ENCODE assay signal across 8 cellular contexts in the genomic region with DNA sequence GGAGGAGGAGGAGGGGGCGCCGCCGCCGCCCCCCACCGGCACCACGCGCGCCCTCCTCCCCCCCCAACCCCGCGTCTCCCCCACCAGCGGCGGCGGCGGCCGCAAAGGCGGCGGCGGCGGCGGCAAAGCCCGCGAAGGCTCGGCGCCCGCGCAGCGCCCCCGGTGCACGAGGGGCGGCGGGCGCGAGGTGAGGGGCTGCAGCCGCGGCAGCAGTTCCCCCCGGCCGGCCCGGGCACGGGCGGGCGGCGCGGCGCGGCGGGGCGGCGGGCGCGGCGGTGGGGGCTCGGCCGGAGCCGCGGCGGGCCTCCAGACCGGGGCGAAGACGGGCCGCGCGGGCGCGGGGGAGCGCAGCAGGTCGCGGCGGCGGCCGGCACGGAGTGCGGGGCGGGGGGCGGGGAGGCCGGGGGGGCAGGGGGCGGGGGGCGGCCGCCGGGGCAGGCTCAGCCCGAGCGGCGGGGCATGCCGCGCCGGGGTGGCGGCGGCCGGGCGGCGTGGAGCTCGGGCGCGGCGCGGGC. TPM values are rescaled to one million over a fixed set of nuclear protein-coding genes. Genes with fewer than 3 reads are reported as not detected.
DNase-seq lines count a peak whose midpoint lies in the region; ATAC-seq lines count a peak whose summit lies in the region.

No MANE protein-coding gene starts in this region.

- H3K4me3 Mint-ChIP-seq in activated T-cell treated with anti-CD3 and anti-CD28 coated beads, Interleukin-2, amount 50 U/mL, for 4 hours: peak overlapping the region; percentile 85
- H3K4me3 Mint-ChIP-seq in activated CD8-positive, alpha-beta T cell treated with anti-CD3 and anti-CD28 coated beads, Interleukin-2, amount 10 ng/mL, durations not matched to agents 7 days and 5 days: peak overlapping the region; percentile 87

- H3K27ac Mint-ChIP-seq in activated CD8-positive, alpha-beta T cell treated with anti-CD3 and anti-CD28 coated beads, Interleukin-2, amount 10 ng/mL, durations not matched to agents 7 days and 5 days: peak overlapping the region; percentile 91

- H3K4me1 ChIP-seq in iPS-20b (ENCODE audit: insufficient read depth, low read length): peaks cover 42% of the 10 kb centered on the region
- H3K4me1 ChIP-seq in thymus (ENCODE audit: control insufficient read depth, insufficient read depth, low read length): peaks cover 36% of the 10 kb centered on the region

- no peak for DNase-seq in activated T-cell treated with anti-CD3 and anti-CD28 coated beads, Interleukin-2, amount 50 U/mL, for 4 hours
- DNase-seq in activated T-cell treated with anti-CD3 and anti-CD28 coated beads for 4 hours (no peak), EL (no peak), NCI-H774 (lab: John Stamatoyannopoulos, UW) (no peak), GM19240 (ENCODE audit: insufficient read length, low spot score) (no peak)
- no peak for DNase-seq in activated CD8-positive, alpha-beta T cell treated with anti-CD3 and anti-CD28 coated beads, Interleukin-2, amount 10 ng/mL, durations not matched to agents 7 days and 5 days

- H3K27me3 Mint-ChIP-seq in activated T-cell treated with anti-CD3 and anti-CD28 coated beads, Interleukin-2, amount 50 U/mL, for 4 hours (ENCODE audit: low read depth): no peaks in the 10 kb centered on the region
- no peaks in the 10 kb centered on the region for H3K27me3 Mint-ChIP-seq in activated CD8-positive, alpha-beta T cell treated with anti-CD3 and anti-CD28 coated beads, Interleukin-2, amount 10 ng/mL, durations not matched to agents 7 days and 5 days (ENCODE audit: low read depth)

- no peaks in the 10 kb centered on the region for H3K9me3 Mint-ChIP-seq in activated T-cell treated with anti-CD3 and anti-CD28 coated beads, Interleukin-2, amount 50 U/mL, for 4 hours
- H3K9me3 Mint-ChIP-seq in activated CD8-positive, alpha-beta T cell treated with anti-CD3 and anti-CD28 coated beads, Interleukin-2, amount 10 ng/mL, durations not matched to agents 7 days and 5 days (ENCODE audit: insufficient read depth): no peaks in the 10 kb centered on the region

- H3K4me3 ChIP-seq in iPS-20b (ENCODE audit: low read length) (peak overlapping the region; percentile 87; the same call in 1 of the 2 replicates), thymus (ENCODE audit: low read length) (peak overlapping the region; percentile 88)

- ATAC-seq in activated T-cell treated with anti-CD3 and anti-CD28 coated beads, Interleukin-2, amount 50 U/mL, for 4 hours: peak in 1 of 2 donors; percentile 0
- ATAC-seq in activated CD8-positive, alpha-beta T cell treated with anti-CD3 and anti-CD28 coated beads, Interleukin-2, amount 10 ng/mL, durations not matched to agents 7 days and 5 days: no peak

- POLR2A ChIA-PET in activated CD8-positive, alpha-beta T cell treated with anti-CD3 and anti-CD28 coated beads, Interleukin-2, amount 10 ng/mL, durations not matched to agents 7 days and 5 days (lab: Charles Lee): interaction anchor here (0.6 to 6.1 kb wide), 29 partner anchors 10 to 474 kb away, joined by 3 to 153 read pairs (median 6); no protein-coding TSS in a partner anchor

- CTCF ChIA-PET in activated CD8-positive, alpha-beta T cell treated with anti-CD3 and anti-CD28 coated beads, Interleukin-2, amount 10 ng/mL, durations not matched to agents 7 days and 5 days (lab: Charles Lee): interaction anchor here (1.4 to 5.8 kb wide), 5 partner anchors 8 to 474 kb away, joined by 4 to 75 read pairs (median 21); no protein-coding TSS in a partner anchor

- no peak overlapping the region for H3K27ac ChIP-seq in iPS-20b (ENCODE audit: low read length)
- peak overlapping the region; percentile 100 for H3K27ac ChIP-seq in thymus (ENCODE audit: low read depth)

- H3K4me1 Mint-ChIP-seq in activated T-cell treated with anti-CD3 and anti-CD28 coated beads, Interleukin-2, amount 50 U/mL, for 4 hours (ENCODE audit: low read depth): peaks cover 57% of the 10 kb centered on the region
- H3K4me1 Mint-ChIP-seq in activated CD8-positive, alpha-beta T cell treated with anti-CD3 and anti-CD28 coated beads, Interleukin-2, amount 10 ng/mL, durations not matched to agents 7 days and 5 days (ENCODE audit: low read depth): peaks cover 46% of the 10 kb centered on the region

- H3K9ac ChIP-seq in iPS-20b (ENCODE audit: low read depth, low read length): peak overlapping the region; percentile 86; the same call in 1 of the 2 replicates

- under 1% methylated on average over 81 of the region's 95 CpGs for WGBS in thymus

- H3K27me3 ChIP-seq in iPS-20b (ENCODE audit: insufficient read depth, low read length) (no peaks in the 10 kb centered on the region), thymus (ENCODE audit: control insufficient read depth, insufficient read depth) (no peaks in the 10 kb centered on the region)

- peaks cover 31% of the 10 kb centered on the region for H3K36me3 Mint-ChIP-seq in activated T-cell treated with anti-CD3 and anti-CD28 coated beads, Interleukin-2, amount 50 U/mL, for 4 hours (ENCODE audit: insufficient read depth)
- H3K36me3 Mint-ChIP-seq in activated CD8-positive, alpha-beta T cell treated with anti-CD3 and anti-CD28 coated beads, Interleukin-2, amount 10 ng/mL, durations not matched to agents 7 days and 5 days (ENCODE audit: low read depth): peaks cover 40% of the 10 kb centered on the region

- H3K9me3 ChIP-seq in iPS-20b (ENCODE audit: insufficient read depth, low read depth, low read length) (no peaks in the 10 kb centered on the region), thymus (ENCODE audit: control insufficient read depth) (no peaks in the 10 kb centered on the region)

- H3K36me3 ChIP-seq in iPS-20b (ENCODE audit: insufficient read depth, low read depth, low read length) (peaks cover 34% of the 10 kb centered on the region), thymus (ENCODE audit: control insufficient read depth, insufficient read depth) (peaks cover 5% of the 10 kb centered on the region)

RNA-seq across cellular contexts. Expression of a gene that starts 0.4 kb away (rescaled TPM):
- 10 to 100 TPM; 69.3 to 86.1 (median 75.2) TPM for total RNA-seq in activated T-cell treated with anti-CD3 and anti-CD28 coated beads, Interleukin-2, amount 50 U/mL, for 4 hours
- 10 to 100 TPM; 71.5 to 72.0 TPM for total RNA-seq in activated CD8-positive, alpha-beta T cell treated with anti-CD3 and anti-CD28 coated beads, Interleukin-2, amount 10 ng/mL, durations not matched to agents 7 days and 5 days
- polyA plus RNA-seq in thymus: 60.3 TPM
